Comparison of ENCODE assay signal across 9 cellular contexts in genomic region chr1:212981571-212982328, GRCh38. TPM values are rescaled to one million over a fixed set of nuclear protein-coding genes. Genes with fewer than 3 reads are reported as not detected.
DNase-seq lines count a peak whose midpoint lies in the region; ATAC-seq and TF ChIP-seq lines count a peak whose summit lies in the region.
"Had no signal": no experiment of that assay in that cellular context is flagged by ENCODE, and none has a peak within 500 bp of the region (broad histone marks: within the 10 kb centered on the region; RNA-seq: fewer than 3 reads in every experiment).

No MANE protein-coding gene starts in this region.

- TF ChIP-seq CTCF in omental fat pad (IDR thresholded peaks at IDR 0.05), result no peak

- ATAC-seq in GM19025 (IDR thresholded peaks at IDR 0.05; ENCODE audit: low read depth, unreplicated experiment) (peak; percentile 57), HG02870 (IDR thresholded peaks at IDR 0.05; ENCODE audit: unreplicated experiment) (peak; percentile 51), omental fat pad (ENCODE audit: low FRiP score) (peak; percentile 20)

- peak; percentile 84 for DNase-seq in NCI-H82 (lab: John Stamatoyannopoulos, UW)
- no peak for DNase-seq in omental fat pad (ENCODE audit: low spot score)
- DNase-seq in NCI-H2227 (lab: John Stamatoyannopoulos, UW; ENCODE audit: unreplicated experiment), result no peak
- DNase-seq in NCI-H748 (lab: John Stamatoyannopoulos, UW; ENCODE audit: unreplicated experiment), result no peak
- no peak for DNase-seq in NCI-H2081 treated with DMSO at 0.1 percent for 48 hours (lab: John Stamatoyannopoulos, UW)
- DNase-seq in activated CD4-positive, CD25-positive, alpha-beta regulatory T cell (lab: John Stamatoyannopoulos, UW), result no peak
- DNase-seq: stimulated activated CD4-positive, alpha-beta T cell treated with anti-CD3 and anti-CD28 coated beads, Interleukin-4, amount 100 ng/mL, for 24 hours had no signal

RNA-seq across cellular contexts. Expression of gene VASH2, which starts 31.4 kb away (rescaled TPM):
- 1 to 10 TPM in 3 of 4 donors, under 1 TPM in 1; 0.31 to 7.6 (median 1.2) TPM for total RNA-seq in omental fat pad

RNA-seq across cellular contexts. Expression of gene ANGEL2, which starts 33.9 kb away (rescaled TPM):
- 10 to 100 TPM; 28.7 to 63.4 (median 41.1) TPM for total RNA-seq in omental fat pad
